ENCODE assay signal across 23 cellular contexts in the genomic region with DNA sequence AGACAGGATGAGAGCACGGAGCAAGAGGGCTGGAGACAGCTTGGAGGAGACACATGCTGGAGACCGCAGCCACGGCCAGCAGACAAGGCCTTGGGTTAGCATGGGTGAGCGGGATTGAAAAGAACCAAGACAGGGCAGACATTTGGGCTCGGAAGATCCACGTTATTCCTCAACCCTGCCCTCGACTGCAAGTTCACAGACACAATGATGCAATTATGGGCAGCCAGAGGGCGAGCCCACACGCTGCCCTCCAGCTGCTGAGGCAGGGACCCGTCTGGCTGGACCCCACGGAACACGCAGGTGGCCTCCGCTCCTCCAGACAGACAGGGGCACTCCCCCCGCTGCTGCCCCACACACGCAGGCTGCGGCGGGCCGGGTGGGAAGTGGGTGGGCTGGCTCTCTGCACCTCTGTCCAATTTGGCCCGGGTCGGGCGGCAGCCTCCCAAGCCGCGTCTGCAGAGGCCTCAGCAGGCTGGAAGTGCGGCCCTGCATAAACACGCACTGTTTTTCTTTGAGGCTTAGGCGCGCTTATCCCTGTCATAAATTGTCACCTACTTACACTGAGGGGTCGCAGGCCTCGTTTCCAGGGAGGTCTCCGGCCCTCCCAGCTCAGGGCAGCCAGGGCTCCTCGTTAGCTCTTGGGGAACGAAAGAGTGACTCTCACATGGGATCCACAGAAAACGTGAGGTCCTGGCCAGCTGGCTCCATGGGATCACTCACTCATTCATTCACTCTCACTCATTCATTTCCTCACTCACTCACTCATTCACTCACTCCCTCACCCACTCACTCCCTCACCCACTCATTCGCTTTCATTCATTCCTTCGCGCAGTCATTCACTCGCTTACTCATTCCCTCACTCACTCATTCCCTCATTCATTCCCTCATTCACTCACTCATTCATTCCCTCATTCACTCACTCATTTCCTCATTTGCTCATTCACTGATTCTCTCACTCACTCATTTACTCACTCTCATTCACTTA.
DNase-seq lines count a peak whose midpoint lies in the region; ATAC-seq and TF ChIP-seq lines count a peak whose summit lies in the region.
"Had no signal": no experiment of that assay in that cellular context is flagged by ENCODE, and none has a peak within 500 bp of the region (broad histone marks: within the 10 kb centered on the region; RNA-seq: fewer than 3 reads in every experiment).

No MANE protein-coding gene starts in this region.

- H3K27me3 ChIP-seq in neuronal stem cell (ENCODE audit: control insufficient read depth in 3 of 3, insufficient read depth in 3 of 3, low read depth in 1 of 3, low read length in 3 of 3) (no peaks in the 10 kb centered on the region), spleen (replicated peaks in 1 of 7) (peaks cover 0 to 44% (median 7%) of the 10 kb centered on the region in 7 donors)
- H3K27me3 ChIP-seq: colonic mucosa, Peyer's patch had no signal

- no peaks in the 10 kb centered on the region for H3K9me3 Mint-ChIP-seq in WTC11
- H3K9me3 Mint-ChIP-seq: activated T-cell treated with anti-CD3 and anti-CD28 coated beads, Interleukin-2, amount 50 U/mL, for 4 hours; CD4-positive, alpha-beta T cell; stimulated activated naive CD8-positive, alpha-beta T cell treated with anti-CD3 and anti-CD28 coated beads, Interleukin-15, amount 100 ng/mL, for 72 hours; T-helper 2 cell treated with Interferon-gamma antibody and Interleukin-4, amounts not matched to agents 5 μg/mL and 100 μg/mL, for 36 hours had no signal

- no peak overlapping the region for H2BK15ac ChIP-seq in neuronal stem cell (ENCODE audit: low read length)

- H2AK5ac ChIP-seq in neuronal stem cell (ENCODE audit: low read depth, low read length), result peak overlapping the region; percentile 9

- H3K4ac ChIP-seq in neuronal stem cell (ENCODE audit: low read length), result no peak overlapping the region

- H3K4me3 ChIP-seq in neuronal stem cell (ENCODE audit: low read length in 2 of 2) (no peak overlapping the region), spleen (no peak overlapping the region)
- H3K4me3 ChIP-seq: breast epithelium, colonic mucosa, Peyer's patch, SK-N-MC, upper lobe of left lung had no signal

- no peaks in the 10 kb centered on the region for H3K27me3 Mint-ChIP-seq in WTC11 (ENCODE audit: low read depth)

- H3K36me3 Mint-ChIP-seq in WTC11, result no peaks in the 10 kb centered on the region
- H3K36me3 Mint-ChIP-seq: memory B cell had no signal

- no peaks in the 10 kb centered on the region for H3K9me3 ChIP-seq in neuronal stem cell (replicated peaks in 1 of 2; ENCODE audit: control insufficient read depth in 2 of 2, insufficient read depth in 1 of 2, low read depth in 1 of 2, low read length in 2 of 2)
- H3K9me3 ChIP-seq in spleen, result peaks cover 0 to 11% (median 4%) of the 10 kb centered on the region in 8 donors
- H3K9me3 ChIP-seq: colonic mucosa, Peyer's patch had no signal

- 100% methylated on average over 1 to 4 of the region's 37 CpGs for WGBS in neuronal stem cell (ENCODE audit: extremely low coverage in 2 of 2, insufficient read length in 2 of 2, insufficient replicate concordance in 1 of 2), 2 donors
- 67 to 87% (median 84%) methylated on average over 27 to 37 of the region's 37 CpGs for WGBS in spleen, 5 donors

- H3K36me3 ChIP-seq in neuronal stem cell (replicated peaks in 1 of 2; ENCODE audit: control insufficient read depth in 2 of 2, insufficient read depth in 2 of 2, low read length in 2 of 2), result no peaks in the 10 kb centered on the region
- no peaks in the 10 kb centered on the region for H3K36me3 ChIP-seq in spleen
- H3K36me3 ChIP-seq: breast epithelium, colonic mucosa, Peyer's patch, upper lobe of left lung had no signal

- no peak overlapping the region for H3K23ac ChIP-seq in neuronal stem cell (ENCODE audit: low read depth, low read length, poor library complexity)

- no peaks in the 10 kb centered on the region for H3K4me1 Mint-ChIP-seq in WTC11
- H3K4me1 Mint-ChIP-seq: memory B cell had no signal

- H3K79me1 ChIP-seq in neuronal stem cell (ENCODE audit: low read depth, low read length), result no peaks in the 10 kb centered on the region

- no peak for TF ChIP-seq CTCF in WTC11 (IDR thresholded peaks at IDR 0.05)
- TF ChIP-seq CTCF in spleen (IDR thresholded peaks at IDR 0.05 in 8 of 11, conservative IDR thresholded peaks at IDR 0.05 in 3 of 11), result no peak

- no peak overlapping the region for H3K14ac ChIP-seq in neuronal stem cell (ENCODE audit: low read length)

- no peak overlapping the region for H3K27ac Mint-ChIP-seq in WTC11
- H3K27ac Mint-ChIP-seq: CD4-positive, alpha-beta T cell; memory B cell; stimulated activated naive CD8-positive, alpha-beta T cell treated with anti-CD3 and anti-CD28 coated beads, Interleukin-15, amount 100 ng/mL, for 72 hours; T-helper 2 cell treated with Interferon-gamma antibody and Interleukin-4, amounts not matched to agents 5 μg/mL and 100 μg/mL, for 36 hours had no signal

- H3K4me3 Mint-ChIP-seq in WTC11, result no peak overlapping the region
- H3K4me3 Mint-ChIP-seq: activated T-cell treated with anti-CD3 and anti-CD28 coated beads, Interleukin-2, amount 50 U/mL, for 4 hours; CD4-positive, alpha-beta T cell; memory B cell; stimulated activated naive CD8-positive, alpha-beta T cell treated with anti-CD3 and anti-CD28 coated beads, Interleukin-15, amount 100 ng/mL, for 72 hours; T-helper 2 cell treated with Interferon-gamma antibody and Interleukin-4, amounts not matched to agents 5 μg/mL and 100 μg/mL, for 36 hours had no signal

- no peak overlapping the region for H2BK12ac ChIP-seq in neuronal stem cell (ENCODE audit: low read length)

- no peak overlapping the region for H2BK5ac ChIP-seq in neuronal stem cell (ENCODE audit: low read length)

- peak; percentile 31 for DNase-seq in ELF-1 (ENCODE audit: low read depth, low spot score)
- DNase-seq in WTC11 (ENCODE audit: low spot score), result peak; percentile 19
- peak; percentile 42 for DNase-seq in left cardiac atrium
- DNase-seq in neuronal stem cell (ENCODE audit: low spot score), result no peak
- DNase-seq in spleen, result no peak
- no peak for DNase-seq in Ammon's horn (ENCODE audit: low spot score)
- DNase-seq in substantia nigra (lab: John Stamatoyannopoulos, UW), result no peak
- DNase-seq: 8988T; activated CD4-positive, alpha-beta T cell treated with anti-CD3 and anti-CD28 coated beads for 48 hours; activated naive CD4-positive, alpha-beta T cell; activated T-cell treated with anti-CD3 and anti-CD28 coated beads, Interleukin-2, amount 50 U/mL, for 4 hours; CD4-positive, alpha-beta T cell; colonic mucosa; KG1; NCI-H146; Peyer's patch; stimulated activated naive CD8-positive, alpha-beta T cell treated with anti-CD3 and anti-CD28 coated beads, Interleukin-15, amount 100 ng/mL, for 72 hours had no signal

- no peak overlapping the region for H2AFZ ChIP-seq in neuronal stem cell (ENCODE audit: low read length)

- H3K4me2 ChIP-seq in neuronal stem cell (ENCODE audit: insufficient read depth, low read length, poor library complexity, severe bottlenecking), result no peak overlapping the region

- H3K4me1 ChIP-seq in neuronal stem cell (ENCODE audit: control insufficient read depth in 2 of 2, insufficient read depth in 1 of 2, low read depth in 1 of 2, low read length in 2 of 2), result peaks cover 0 to 6% of the 10 kb centered on the region in 2 donors
- H3K4me1 ChIP-seq in spleen, result peaks cover 0 to 11% (median 0%) of the 10 kb centered on the region in 6 donors
- H3K4me1 ChIP-seq: breast epithelium, colonic mucosa, Peyer's patch, upper lobe of left lung had no signal

- POLR2A ChIA-PET in WTC11 (lab: Charles Lee), result no interaction called here

- H3K27ac ChIP-seq in neuronal stem cell (replicated peaks; ENCODE audit: low read length), result no peak overlapping the region
- no peak overlapping the region for H3K27ac ChIP-seq in spleen
- H3K27ac ChIP-seq in substantia nigra (ENCODE audit: low read depth, low read length, poor library complexity, severe bottlenecking), result no peak overlapping the region
- H3K27ac ChIP-seq: breast epithelium, colonic mucosa, Peyer's patch, SK-N-MC, upper lobe of left lung had no signal

- intact Hi-C loops in left cardiac atrium (cut with DNase I), result no loop called here
- intact Hi-C loops in spleen (cut with DNase I; ENCODE audit: low total_unique reads), result no loop called here

- no peak overlapping the region for H3K9ac ChIP-seq in neuronal stem cell (ENCODE audit: low read depth, low read length, poor library complexity)

- TF ChIP-seq POLR2A in spleen (IDR thresholded peaks at IDR 0.05), result no peak

- CTCF ChIA-PET in WTC11 (lab: Charles Lee), result interaction anchor here (0.6 to 1.2 kb wide), 2 partner anchors 40 to 49 kb away, joined by 4 read pairs; no protein-coding TSS in a partner anchor

- no peak overlapping the region for H4K91ac ChIP-seq in neuronal stem cell (ENCODE audit: low read depth, low read length, poor library complexity)

- H3K18ac ChIP-seq in neuronal stem cell (ENCODE audit: low read length), result peak overlapping the region; percentile 6

- peak; percentile 24 for ATAC-seq in WTC11
- peak; percentile 77 to 91 for ATAC-seq in left cardiac atrium
- no peak for ATAC-seq in HG03354 (IDR thresholded peaks at IDR 0.05; ENCODE audit: poor library complexity, severe bottlenecking, unreplicated experiment)
- ATAC-seq: activated T-cell treated with anti-CD3 and anti-CD28 coated beads, Interleukin-2, amount 50 U/mL, for 4 hours; stimulated activated naive CD8-positive, alpha-beta T cell treated with anti-CD3 and anti-CD28 coated beads, Interleukin-15, amount 100 ng/mL, for 72 hours had no signal

- no peak overlapping the region for H4K8ac ChIP-seq in neuronal stem cell (ENCODE audit: low read depth, low read length)

- no peak overlapping the region for H2BK120ac ChIP-seq in neuronal stem cell (ENCODE audit: low read depth, low read length)

TF ChIP-seq in WTC11, 78 proteins besides CTCF, POLR2A, EP300 and RAD21 (continues in another document):
- TF ChIP-seq GTF2I (CRISPR knock-in tag; conservative IDR thresholded peaks at IDR 0.05) (no peak), SP1 (CRISPR knock-in tag; conservative IDR thresholded peaks at IDR 0.05) (no peak), IRF2 (CRISPR knock-in tag; IDR thresholded peaks at IDR 0.05; ENCODE audit: borderline replicate concordance, low read depth) (no peak), GRHL2 (CRISPR knock-in tag; IDR thresholded peaks at IDR 0.05; ENCODE audit: insufficient replicate concordance, severe bottlenecking) (no peak)
- TF ChIP-seq, protein P1, sequence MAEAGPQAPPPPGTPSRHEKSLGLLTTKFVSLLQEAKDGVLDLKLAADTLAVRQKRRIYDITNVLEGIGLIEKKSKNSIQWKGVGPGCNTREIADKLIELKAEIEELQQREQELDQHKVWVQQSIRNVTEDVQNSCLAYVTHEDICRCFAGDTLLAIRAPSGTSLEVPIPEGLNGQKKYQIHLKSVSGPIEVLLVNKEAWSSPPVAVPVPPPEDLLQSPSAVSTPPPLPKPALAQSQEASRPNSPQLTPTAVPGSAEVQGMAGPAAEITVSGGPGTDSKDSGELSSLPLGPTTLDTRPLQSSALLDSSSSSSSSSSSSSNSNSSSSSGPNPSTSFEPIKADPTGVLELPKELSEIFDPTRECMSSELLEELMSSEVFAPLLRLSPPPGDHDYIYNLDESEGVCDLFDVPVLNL (CRISPR knock-in tag; IDR thresholded peaks at IDR 0.05; ENCODE audit: borderline replicate concordance, low read depth), result no peak

Comparison
In these comparisons a context has a peak if more than half of its experiments do, and no peak if none do; other contexts are left out.
1. DNase-seq: peak in ELF-1 (single experiment), WTC11 (single experiment) and left cardiac atrium (single experiment); none in neuronal stem cell (single experiment), spleen (single experiment), Ammon's horn (single experiment) and substantia nigra (0 of 49).